In genomic region chrX:13607356-13607995, GRCh38 we compare ENCODE assay signal across 22 cellular contexts. TPM values are rescaled to one million over a fixed set of nuclear protein-coding genes. Genes with fewer than 3 reads are reported as not detected.
A peak's percentile ranks its signal among the peaks of the same experiment; 100 is the strongest.
DNase-seq lines count a peak whose midpoint lies in the region; ATAC-seq and TF ChIP-seq lines count a peak whose summit lies in the region.
"Had no signal": no experiment of that assay in that cellular context is flagged by ENCODE, and none has a peak within 500 bp of the region (broad histone marks: within the 10 kb centered on the region; RNA-seq: fewer than 3 reads in every experiment).

No MANE protein-coding gene starts in this region.

- H3K36me3 Mint-ChIP-seq in MCF 10A (ENCODE audit: insufficient read depth, unreplicated experiment) = no peaks in the 10 kb centered on the region
- no peaks in the 10 kb centered on the region for H3K36me3 Mint-ChIP-seq in nephron progenitor cell (ENCODE audit: low read depth)
- H3K36me3 Mint-ChIP-seq: CD4-positive, alpha-beta memory T cell; IgD-negative memory B cell had no signal

- peak; percentile 41 for DNase-seq in MCF 10A (ENCODE audit: unreplicated experiment)
- no peak for DNase-seq in breast epithelium (ENCODE audit: low spot score in 2 of 2)
- no peak for DNase-seq in nephron progenitor cell
- no peak for DNase-seq in COLO668 (lab: John Stamatoyannopoulos, UW; ENCODE audit: unreplicated experiment)
- DNase-seq: 8988T; CD4-positive, alpha-beta memory T cell; DMS153; GM23248; MV-4-11; NCI-H1417; NCI-H187; NCI-H2107; NCI-H446 treated with DMSO at 0.1 percent for 48 hours; NCI-H526 treated with DMSO at 0.1 percent for 48 hours; OCI-M1; SHP77 had no signal

- H3K4me3 ChIP-seq in breast epithelium = no peak overlapping the region
- H3K4me3 ChIP-seq: BLaER1 treated with 17β-estradiol and CSF1 and Interleukin-3, amounts not matched to agents 10 nM and 100 nM; GM23248 had no signal

- no peaks in the 10 kb centered on the region for H3K9me3 ChIP-seq in breast epithelium

- ATAC-seq in esophagus mucosa = peak; percentile 82
- ATAC-seq in HG02798 (IDR thresholded peaks at IDR 0.05; ENCODE audit: poor library complexity, unreplicated experiment) = no peak
- no peak for ATAC-seq in HG03039 (IDR thresholded peaks at IDR 0.05; ENCODE audit: unreplicated experiment)
- ATAC-seq: HCT116 had no signal

- H3K4me1 ChIP-seq in breast epithelium = no peaks in the 10 kb centered on the region
- H3K4me1 ChIP-seq: BLaER1 treated with 17β-estradiol and CSF1 and Interleukin-3, amounts not matched to agents 10 nM and 100 nM had no signal

- H3K9me3 Mint-ChIP-seq in MCF 10A (ENCODE audit: unreplicated experiment) (no peaks in the 10 kb centered on the region), nephron progenitor cell (peaks cover 16% of the 10 kb centered on the region)

- peaks cover 61% of the 10 kb centered on the region for H3K27me3 Mint-ChIP-seq in MCF 10A (ENCODE audit: insufficient read depth, unreplicated experiment)
- no peaks in the 10 kb centered on the region for H3K27me3 Mint-ChIP-seq in nephron progenitor cell (ENCODE audit: low read depth, poor library complexity)
- H3K27me3 Mint-ChIP-seq: CD4-positive, alpha-beta memory T cell had no signal

- H3K27ac ChIP-seq in breast epithelium = no peak overlapping the region
- H3K27ac ChIP-seq: BLaER1 treated with 17β-estradiol and CSF1 and Interleukin-3, amounts not matched to agents 10 nM and 100 nM; GM23248 had no signal

- no peak for TF ChIP-seq CTCF in MCF 10A (IDR thresholded peaks at IDR 0.05; ENCODE audit: unreplicated experiment)
- TF ChIP-seq CTCF in breast epithelium (IDR thresholded peaks at IDR 0.05) = no peak
- no peak for TF ChIP-seq CTCF in nephron progenitor cell (IDR thresholded peaks at IDR 0.05)

- H3K27me3 ChIP-seq in breast epithelium = peaks cover 0 to 70% of the 10 kb centered on the region in 2 donors

- no peak for TF ChIP-seq POLR2A in breast epithelium (IDR thresholded peaks at IDR 0.05)

- POLR2A ChIA-PET in MCF 10A (lab: Yijun Ruan, JAX) = interaction anchor here (1.7 kb wide), 1 partner anchor 81 kb away, joined by 7 read pairs; the partner anchor contains the start of gene RAB9A

- no peaks in the 10 kb centered on the region for H3K4me1 Mint-ChIP-seq in MCF 10A (ENCODE audit: insufficient read depth, unreplicated experiment)
- H3K4me1 Mint-ChIP-seq in nephron progenitor cell = peaks cover 12% of the 10 kb centered on the region
- H3K4me1 Mint-ChIP-seq: CD4-positive, alpha-beta memory T cell had no signal

- no peak overlapping the region for H3K4me3 Mint-ChIP-seq in MCF 10A (ENCODE audit: unreplicated experiment)
- no peak overlapping the region for H3K4me3 Mint-ChIP-seq in nephron progenitor cell
- H3K4me3 Mint-ChIP-seq: CD4-positive, alpha-beta memory T cell; IgD-negative memory B cell had no signal

- intact Hi-C loops in MCF 10A (cut with micrococcal nuclease) (no loop called here), breast epithelium (cut with DNase I; ENCODE audit: low total_unique reads) (no loop called here)

- BruUV-seq in MCF 10A (replicated peaks; lab: Mats Ljungman, UMichigan) = no TSS peak

- H3K27ac Mint-ChIP-seq in MCF 10A (ENCODE audit: low read depth, unreplicated experiment) = no peak overlapping the region
- H3K27ac Mint-ChIP-seq in nephron progenitor cell = peak overlapping the region; percentile 3
- H3K27ac Mint-ChIP-seq: CD4-positive, alpha-beta memory T cell; IgD-negative memory B cell had no signal

- CTCF ChIA-PET in MCF 10A (lab: Yijun Ruan, JAX) = interaction anchor here (1.2 to 2.1 kb wide), 3 partner anchors 10 to 100 kb away, joined by 4 to 8 read pairs (median 5); no protein-coding TSS in a partner anchor

- H3K36me3 ChIP-seq in breast epithelium = no peaks in the 10 kb centered on the region
- H3K36me3 ChIP-seq: BLaER1 treated with 17β-estradiol and CSF1 and Interleukin-3, amounts not matched to agents 10 nM and 100 nM had no signal

RNA-seq across cellular contexts. Expression of gene EGFL6, which starts 38.1 kb away (rescaled TPM):
- total RNA-seq in MCF 10A (2022) = not detected in 2 replicates
- total RNA-seq in breast epithelium = 10 to 100 TPM in 1 of 3 donors, under 1 TPM in 2; 0.59 to 11.8 (median 0.98) TPM
- 4.4 TPM for total RNA-seq in esophagus mucosa
- total RNA-seq: CD4-positive, alpha-beta memory T cell; GM23248 had no signal

RNA-seq across cellular contexts. Expression of gene TCEANC, which starts 45.5 kb away (rescaled TPM):
- total RNA-seq in MCF 10A (2022) (4.0 TPM in 2 replicates), breast epithelium (1 to 10 TPM; 4.6 to 7.8 (median 5.2) TPM), esophagus mucosa (2.0 TPM)
